ENCODE assay signal across 14 cellular contexts in genomic region chr3:140319801-140320200, GRCh38.
A peak's percentile ranks its signal among the peaks of the same experiment; 100 is the strongest.
DNase-seq lines count a peak whose midpoint lies in the region; ATAC-seq and TF ChIP-seq lines count a peak whose summit lies in the region.
"Had no signal": no experiment of that assay in that cellular context is flagged by ENCODE, and none has a peak within 500 bp of the region (broad histone marks: within the 10 kb centered on the region; RNA-seq: fewer than 3 reads in every experiment).

No MANE protein-coding gene starts in this region.

- no peaks in the 10 kb centered on the region for H3K9me3 Mint-ChIP-seq in activated naive CD8-positive, alpha-beta T cell treated with anti-CD3 and anti-CD28 coated beads, Interleukin-2, amount 50 U/mL, for 24 hours
- H3K9me3 Mint-ChIP-seq: T-helper 1 cell treated with Interleukin-12 subunit alpha and Interleukin-12 subunit beta and Interleukin-4 antibody, amounts not matched to agents 30 μg/mL and 1 μg/mL, for 36 hours had no signal

- H3K4me1 Mint-ChIP-seq in activated naive CD8-positive, alpha-beta T cell treated with anti-CD3 and anti-CD28 coated beads, Interleukin-2, amount 50 U/mL, for 24 hours, result no peaks in the 10 kb centered on the region

- no peaks in the 10 kb centered on the region for H3K36me3 Mint-ChIP-seq in activated naive CD8-positive, alpha-beta T cell treated with anti-CD3 and anti-CD28 coated beads, Interleukin-2, amount 50 U/mL, for 24 hours (ENCODE audit: low read depth)

- no peak overlapping the region for H3K27ac Mint-ChIP-seq in activated naive CD8-positive, alpha-beta T cell treated with anti-CD3 and anti-CD28 coated beads, Interleukin-2, amount 50 U/mL, for 24 hours
- H3K27ac Mint-ChIP-seq: T-helper 1 cell treated with Interleukin-12 subunit alpha and Interleukin-12 subunit beta and Interleukin-4 antibody, amounts not matched to agents 30 μg/mL and 1 μg/mL, for 36 hours had no signal

- no peaks in the 10 kb centered on the region for H3K27me3 Mint-ChIP-seq in activated naive CD8-positive, alpha-beta T cell treated with anti-CD3 and anti-CD28 coated beads, Interleukin-2, amount 50 U/mL, for 24 hours

- ATAC-seq in activated naive CD8-positive, alpha-beta T cell treated with anti-CD3 and anti-CD28 coated beads, Interleukin-2, amount 50 U/mL, for 24 hours, result no peak
- ATAC-seq: A549, Right ventricle myocardium inferior had no signal

- DNase-seq in COLO668 (lab: John Stamatoyannopoulos, UW; ENCODE audit: unreplicated experiment), result peak; percentile 12
- peak; percentile 95 for DNase-seq in DMS79 treated with DMSO at 0.1 percent for 48 hours (lab: John Stamatoyannopoulos, UW)
- DNase-seq in NCI-H2107 (lab: John Stamatoyannopoulos, UW), result peak; percentile 55
- peak; percentile 51 for DNase-seq in NCI-H69 (lab: John Stamatoyannopoulos, UW)
- no peak for DNase-seq in GM10266 (ENCODE audit: extremely low spot score)
- DNase-seq in NCI-H2227 (lab: John Stamatoyannopoulos, UW; ENCODE audit: unreplicated experiment), result no peak
- no peak for DNase-seq in activated naive CD8-positive, alpha-beta T cell treated with anti-CD3 and anti-CD28 coated beads, Interleukin-2, amount 50 U/mL, for 24 hours
- DNase-seq: H7, KBM-7, NCI-H1930, NCI-H446 treated with DMSO at 0.1 percent for 48 hours had no signal

- no peak overlapping the region for H3K4me3 Mint-ChIP-seq in activated naive CD8-positive, alpha-beta T cell treated with anti-CD3 and anti-CD28 coated beads, Interleukin-2, amount 50 U/mL, for 24 hours
- H3K4me3 Mint-ChIP-seq: T-helper 1 cell treated with Interleukin-12 subunit alpha and Interleukin-12 subunit beta and Interleukin-4 antibody, amounts not matched to agents 30 μg/mL and 1 μg/mL, for 36 hours had no signal

- no peak for TF ChIP-seq CTCF in GM10266 (IDR thresholded peaks at IDR 0.05; ENCODE audit: control insufficient read depth, insufficient read depth, low read depth, missing control alignments)

Comparison
In these comparisons a context has a peak if more than half of its experiments do, and no peak if none do; other contexts are left out.
1. DNase-seq: peak in COLO668 (single experiment), DMS79 treated with DMSO at 0.1 percent for 48 hours (single experiment), NCI-H2107 (single experiment) and NCI-H69 (single experiment); none in GM10266 (single experiment), NCI-H2227 (single experiment) and activated naive CD8-positive, alpha-beta T cell treated with anti-CD3 and anti-CD28 coated beads, Interleukin-2, amount 50 U/mL, for 24 hours (single experiment).